ENCODE assay signal across 10 cellular contexts in genomic region chr14:106185837-106186233, GRCh38.
DNase-seq lines count a peak whose midpoint lies in the region; ATAC-seq lines count a peak whose summit lies in the region.
"Had no signal": no experiment of that assay in that cellular context is flagged by ENCODE, and none has a peak within 500 bp of the region (broad histone marks: within the 10 kb centered on the region; RNA-seq: fewer than 3 reads in every experiment).

No MANE protein-coding gene starts in this region.

- peak overlapping the region; percentile 87 for H3K27ac Mint-ChIP-seq in T-helper 17 cell

- peaks cover 5% of the 10 kb centered on the region for H3K27me3 Mint-ChIP-seq in T-helper 17 cell

- peak overlapping the region; percentile 58 for H3K4me3 Mint-ChIP-seq in T-helper 17 cell

- ATAC-seq in T-helper 17 cell = peak; percentile 77
- no peak for ATAC-seq in HG03571 (IDR thresholded peaks at IDR 0.05; ENCODE audit: unreplicated experiment)
- no peak for ATAC-seq in HG03039 (IDR thresholded peaks at IDR 0.05; ENCODE audit: unreplicated experiment)
- ATAC-seq: right cardiac atrium had no signal

- DNase-seq in GDM1 (lab: John Stamatoyannopoulos, UW) = peak; percentile 69
- peak; percentile 41 to 71 (median 43) for DNase-seq in T-helper 17 cell
- DNase-seq in activated gamma-delta T cell treated with Interleukin-2 at 50 U/mL for 16 hours = peak; percentile 68
- DNase-seq in stimulated activated CD4-positive, alpha-beta T cell treated with anti-CD3 and anti-CD28 coated beads, Interleukin-4, amount 100 ng/mL, for 24 hours = peak; percentile 65
- DNase-seq in DMS153 treated with DMSO at 0.1 percent for 48 hours (lab: John Stamatoyannopoulos, UW; ENCODE audit: unreplicated experiment) = no peak
- DNase-seq in glomerular visceral epithelial cell (ENCODE audit: extremely low spot score) = no peak
- DNase-seq: NCI-H345 had no signal

- no peaks in the 10 kb centered on the region for H3K9me3 ChIP-seq in T-helper 17 cell (ENCODE audit: control insufficient read depth, low read length, poor library complexity, severe bottlenecking)

- no peaks in the 10 kb centered on the region for H3K36me3 Mint-ChIP-seq in T-helper 17 cell (ENCODE audit: low read depth)

- H3K4me1 Mint-ChIP-seq in T-helper 17 cell = peaks cover 26% of the 10 kb centered on the region

Comparison
In these comparisons a context has a peak if more than half of its experiments do, and no peak if none do; other contexts are left out.
1. DNase-seq: peak in GDM1 (single experiment), T-helper 17 cell (3 of 3), activated gamma-delta T cell treated with Interleukin-2 at 50 U/mL for 16 hours (single experiment) and stimulated activated CD4-positive, alpha-beta T cell treated with anti-CD3 and anti-CD28 coated beads, Interleukin-4, amount 100 ng/mL, for 24 hours (single experiment); none in DMS153 treated with DMSO at 0.1 percent for 48 hours (single experiment) and glomerular visceral epithelial cell (single experiment).